ENCODE assay signal across 1 cellular context in the genomic region with DNA sequence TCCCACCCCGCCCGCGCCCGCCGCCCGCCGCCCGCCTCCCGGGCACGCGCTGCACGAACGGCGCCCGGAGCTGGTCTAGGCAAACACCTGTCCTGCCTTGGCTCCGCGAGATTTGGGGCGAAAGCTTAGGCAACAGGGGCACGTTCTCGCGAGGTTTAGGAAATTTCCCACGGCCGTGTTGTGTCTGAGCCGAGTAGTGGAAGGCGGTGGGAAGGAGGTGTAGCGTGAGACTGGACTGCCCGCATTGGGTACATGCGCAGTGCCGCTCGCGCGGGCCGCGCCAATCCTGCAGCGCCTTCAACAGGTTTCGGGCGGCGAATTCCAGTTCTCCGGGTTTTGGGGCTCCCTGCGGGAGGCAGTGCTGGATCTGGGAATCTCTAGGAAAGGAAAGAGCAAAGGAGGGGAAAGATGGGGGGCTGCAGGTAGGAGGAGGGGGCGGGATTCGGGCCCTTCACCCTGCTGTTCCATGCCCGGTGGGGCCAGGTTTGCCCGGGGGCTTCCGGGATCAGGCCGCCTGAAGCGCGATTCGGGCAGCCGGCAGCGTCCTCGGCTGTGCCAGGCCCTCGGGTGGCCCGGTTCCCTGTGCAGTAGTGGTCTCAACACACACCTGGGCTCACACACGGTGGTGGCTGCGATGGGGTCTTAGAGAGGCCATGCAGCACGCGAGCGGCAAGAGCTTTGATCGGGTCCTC.
TF ChIP-seq lines count a peak whose summit lies in the region.

No MANE protein-coding gene starts in this region.

TF ChIP-seq in HepG2, 621 proteins besides CTCF, POLR2A, EP300 and RAD21 (continued from another document and continues in another):
- TF ChIP-seq, protein P1, sequence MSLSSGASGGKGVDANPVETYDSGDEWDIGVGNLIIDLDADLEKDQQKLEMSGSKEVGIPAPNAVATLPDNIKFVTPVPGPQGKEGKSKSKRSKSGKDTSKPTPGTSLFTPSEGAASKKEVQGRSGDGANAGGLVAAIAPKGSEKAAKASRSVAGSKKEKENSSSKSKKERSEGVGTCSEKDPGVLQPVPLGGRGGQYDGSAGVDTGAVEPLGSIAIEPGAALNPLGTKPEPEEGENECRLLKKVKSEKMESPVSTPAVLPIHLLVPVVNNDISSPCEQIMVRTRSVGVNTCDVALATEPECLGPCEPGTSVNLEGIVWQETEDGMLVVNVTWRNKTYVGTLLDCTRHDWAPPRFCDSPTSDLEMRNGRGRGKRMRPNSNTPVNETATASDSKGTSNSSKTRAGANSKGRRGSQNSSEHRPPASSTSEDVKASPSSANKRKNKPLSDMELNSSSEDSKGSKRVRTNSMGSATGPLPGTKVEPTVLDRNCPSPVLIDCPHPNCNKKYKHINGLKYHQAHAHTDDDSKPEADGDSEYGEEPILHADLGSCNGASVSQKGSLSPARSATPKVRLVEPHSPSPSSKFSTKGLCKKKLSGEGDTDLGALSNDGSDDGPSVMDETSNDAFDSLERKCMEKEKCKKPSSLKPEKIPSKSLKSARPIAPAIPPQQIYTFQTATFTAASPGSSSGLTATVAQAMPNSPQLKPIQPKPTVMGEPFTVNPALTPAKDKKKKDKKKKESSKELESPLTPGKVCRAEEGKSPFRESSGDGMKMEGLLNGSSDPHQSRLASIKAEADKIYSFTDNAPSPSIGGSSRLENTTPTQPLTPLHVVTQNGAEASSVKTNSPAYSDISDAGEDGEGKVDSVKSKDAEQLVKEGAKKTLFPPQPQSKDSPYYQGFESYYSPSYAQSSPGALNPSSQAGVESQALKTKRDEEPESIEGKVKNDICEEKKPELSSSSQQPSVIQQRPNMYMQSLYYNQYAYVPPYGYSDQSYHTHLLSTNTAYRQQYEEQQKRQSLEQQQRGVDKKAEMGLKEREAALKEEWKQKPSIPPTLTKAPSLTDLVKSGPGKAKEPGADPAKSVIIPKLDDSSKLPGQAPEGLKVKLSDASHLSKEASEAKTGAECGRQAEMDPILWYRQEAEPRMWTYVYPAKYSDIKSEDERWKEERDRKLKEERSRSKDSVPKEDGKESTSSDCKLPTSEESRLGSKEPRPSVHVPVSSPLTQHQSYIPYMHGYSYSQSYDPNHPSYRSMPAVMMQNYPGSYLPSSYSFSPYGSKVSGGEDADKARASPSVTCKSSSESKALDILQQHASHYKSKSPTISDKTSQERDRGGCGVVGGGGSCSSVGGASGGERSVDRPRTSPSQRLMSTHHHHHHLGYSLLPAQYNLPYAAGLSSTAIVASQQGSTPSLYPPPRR (CRISPR knock-in tag; IDR thresholded peaks at IDR 0.05; ENCODE audit: borderline replicate concordance): peak; percentile 84
- TF ChIP-seq MIXL1 (CRISPR knock-in tag; IDR thresholded peaks at IDR 0.05): peak; percentile 14; the same call in 1 of the 2 replicates
- TF ChIP-seq ZNF773 (CRISPR knock-in tag; IDR thresholded peaks at IDR 0.05; ENCODE audit: borderline replicate concordance): no peak
- peak; percentile 40; the same call in 1 of the 2 replicates for TF ChIP-seq TARDBP (CRISPR knock-in tag; IDR thresholded peaks at IDR 0.05)
- TF ChIP-seq, protein P2, sequence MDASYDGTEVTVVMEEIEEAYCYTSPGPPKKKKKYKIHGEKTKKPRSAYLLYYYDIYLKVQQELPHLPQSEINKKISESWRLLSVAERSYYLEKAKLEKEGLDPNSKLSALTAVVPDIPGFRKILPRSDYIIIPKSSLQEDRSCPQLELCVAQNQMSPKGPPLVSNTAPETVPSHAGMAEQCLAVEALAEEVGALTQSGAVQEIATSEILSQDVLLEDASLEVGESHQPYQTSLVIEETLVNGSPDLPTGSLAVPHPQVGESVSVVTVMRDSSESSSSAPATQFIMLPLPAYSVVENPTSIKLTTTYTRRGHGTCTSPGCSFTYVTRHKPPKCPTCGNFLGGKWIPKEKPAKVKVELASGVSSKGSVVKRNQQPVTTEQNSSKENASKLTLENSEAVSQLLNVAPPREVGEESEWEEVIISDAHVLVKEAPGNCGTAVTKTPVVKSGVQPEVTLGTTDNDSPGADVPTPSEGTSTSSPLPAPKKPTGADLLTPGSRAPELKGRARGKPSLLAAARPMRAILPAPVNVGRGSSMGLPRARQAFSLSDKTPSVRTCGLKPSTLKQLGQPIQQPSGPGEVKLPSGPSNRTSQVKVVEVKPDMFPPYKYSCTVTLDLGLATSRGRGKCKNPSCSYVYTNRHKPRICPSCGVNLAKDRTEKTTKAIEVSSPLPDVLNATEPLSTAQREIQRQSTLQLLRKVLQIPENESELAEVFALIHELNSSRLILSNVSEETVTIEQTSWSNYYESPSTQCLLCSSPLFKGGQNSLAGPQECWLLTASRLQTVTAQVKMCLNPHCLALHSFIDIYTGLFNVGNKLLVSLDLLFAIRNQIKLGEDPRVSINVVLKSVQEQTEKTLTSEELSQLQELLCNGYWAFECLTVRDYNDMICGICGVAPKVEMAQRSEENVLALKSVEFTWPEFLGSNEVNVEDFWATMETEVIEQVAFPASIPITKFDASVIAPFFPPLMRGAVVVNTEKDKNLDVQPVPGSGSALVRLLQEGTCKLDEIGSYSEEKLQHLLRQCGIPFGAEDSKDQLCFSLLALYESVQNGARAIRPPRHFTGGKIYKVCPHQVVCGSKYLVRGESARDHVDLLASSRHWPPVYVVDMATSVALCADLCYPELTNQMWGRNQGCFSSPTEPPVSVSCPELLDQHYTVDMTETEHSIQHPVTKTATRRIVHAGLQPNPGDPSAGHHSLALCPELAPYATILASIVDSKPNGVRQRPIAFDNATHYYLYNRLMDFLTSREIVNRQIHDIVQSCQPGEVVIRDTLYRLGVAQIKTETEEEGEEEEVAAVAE (CRISPR knock-in tag; IDR thresholded peaks at IDR 0.05; ENCODE audit: borderline replicate concordance): no peak
- no peak for TF ChIP-seq SOX13 (IDR thresholded peaks at IDR 0.05)
- TF ChIP-seq SOX13 (CRISPR knock-in tag; conservative IDR thresholded peaks at IDR 0.05 in 1 of 2, IDR thresholded peaks at IDR 0.05 in 1 of 2): no peak
- TF ChIP-seq ZFP41 (CRISPR knock-in tag; IDR thresholded peaks at IDR 0.05; ENCODE audit: borderline replicate concordance): no peak
- no peak for TF ChIP-seq ETV6 (CRISPR knock-in tag; conservative IDR thresholded peaks at IDR 0.05)
- no peak for TF ChIP-seq RELA (CRISPR knock-in tag; IDR thresholded peaks at IDR 0.05)
- no peak for TF ChIP-seq ZNF263 (CRISPR knock-in tag; IDR thresholded peaks at IDR 0.05)
- TF ChIP-seq KMT2A (CRISPR knock-in tag; IDR thresholded peaks at IDR 0.05): peak; percentile 23; the same call in 1 of the 2 replicates
- no peak for TF ChIP-seq ERF (CRISPR knock-in tag; IDR thresholded peaks at IDR 0.05)
- TF ChIP-seq, protein P3, sequence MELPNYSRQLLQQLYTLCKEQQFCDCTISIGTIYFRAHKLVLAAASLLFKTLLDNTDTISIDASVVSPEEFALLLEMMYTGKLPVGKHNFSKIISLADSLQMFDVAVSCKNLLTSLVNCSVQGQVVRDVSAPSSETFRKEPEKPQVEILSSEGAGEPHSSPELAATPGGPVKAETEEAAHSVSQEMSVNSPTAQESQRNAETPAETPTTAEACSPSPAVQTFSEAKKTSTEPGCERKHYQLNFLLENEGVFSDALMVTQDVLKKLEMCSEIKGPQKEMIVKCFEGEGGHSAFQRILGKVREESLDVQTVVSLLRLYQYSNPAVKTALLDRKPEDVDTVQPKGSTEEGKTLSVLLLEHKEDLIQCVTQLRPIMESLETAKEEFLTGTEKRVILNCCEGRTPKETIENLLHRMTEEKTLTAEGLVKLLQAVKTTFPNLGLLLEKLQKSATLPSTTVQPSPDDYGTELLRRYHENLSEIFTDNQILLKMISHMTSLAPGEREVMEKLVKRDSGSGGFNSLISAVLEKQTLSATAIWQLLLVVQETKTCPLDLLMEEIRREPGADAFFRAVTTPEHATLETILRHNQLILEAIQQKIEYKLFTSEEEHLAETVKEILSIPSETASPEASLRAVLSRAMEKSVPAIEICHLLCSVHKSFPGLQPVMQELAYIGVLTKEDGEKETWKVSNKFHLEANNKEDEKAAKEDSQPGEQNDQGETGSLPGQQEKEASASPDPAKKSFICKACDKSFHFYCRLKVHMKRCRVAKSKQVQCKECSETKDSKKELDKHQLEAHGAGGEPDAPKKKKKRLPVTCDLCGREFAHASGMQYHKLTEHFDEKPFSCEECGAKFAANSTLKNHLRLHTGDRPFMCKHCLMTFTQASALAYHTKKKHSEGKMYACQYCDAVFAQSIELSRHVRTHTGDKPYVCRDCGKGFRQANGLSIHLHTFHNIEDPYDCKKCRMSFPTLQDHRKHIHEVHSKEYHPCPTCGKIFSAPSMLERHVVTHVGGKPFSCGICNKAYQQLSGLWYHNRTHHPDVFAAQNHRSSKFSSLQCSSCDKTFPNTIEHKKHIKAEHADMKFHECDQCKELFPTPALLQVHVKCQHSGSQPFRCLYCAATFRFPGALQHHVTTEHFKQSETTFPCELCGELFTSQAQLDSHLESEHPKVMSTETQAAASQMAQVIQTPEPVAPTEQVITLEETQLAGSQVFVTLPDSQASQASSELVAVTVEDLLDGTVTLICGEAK (IDR thresholded peaks at IDR 0.05): no peak
- TF ChIP-seq, protein P3 (CRISPR knock-in tag; IDR thresholded peaks at IDR 0.05): no peak
- no peak for TF ChIP-seq TBP (CRISPR knock-in tag; IDR thresholded peaks at IDR 0.05)
- 0 out of 2 replicates have a peak, but pooled peaks have one; percentile 59 for TF ChIP-seq KDM3A (CRISPR knock-in tag; IDR thresholded peaks at IDR 0.05; ENCODE audit: low read depth)
- TF ChIP-seq AHR (CRISPR knock-in tag; IDR thresholded peaks at IDR 0.05): no peak
- TF ChIP-seq, protein P4, sequence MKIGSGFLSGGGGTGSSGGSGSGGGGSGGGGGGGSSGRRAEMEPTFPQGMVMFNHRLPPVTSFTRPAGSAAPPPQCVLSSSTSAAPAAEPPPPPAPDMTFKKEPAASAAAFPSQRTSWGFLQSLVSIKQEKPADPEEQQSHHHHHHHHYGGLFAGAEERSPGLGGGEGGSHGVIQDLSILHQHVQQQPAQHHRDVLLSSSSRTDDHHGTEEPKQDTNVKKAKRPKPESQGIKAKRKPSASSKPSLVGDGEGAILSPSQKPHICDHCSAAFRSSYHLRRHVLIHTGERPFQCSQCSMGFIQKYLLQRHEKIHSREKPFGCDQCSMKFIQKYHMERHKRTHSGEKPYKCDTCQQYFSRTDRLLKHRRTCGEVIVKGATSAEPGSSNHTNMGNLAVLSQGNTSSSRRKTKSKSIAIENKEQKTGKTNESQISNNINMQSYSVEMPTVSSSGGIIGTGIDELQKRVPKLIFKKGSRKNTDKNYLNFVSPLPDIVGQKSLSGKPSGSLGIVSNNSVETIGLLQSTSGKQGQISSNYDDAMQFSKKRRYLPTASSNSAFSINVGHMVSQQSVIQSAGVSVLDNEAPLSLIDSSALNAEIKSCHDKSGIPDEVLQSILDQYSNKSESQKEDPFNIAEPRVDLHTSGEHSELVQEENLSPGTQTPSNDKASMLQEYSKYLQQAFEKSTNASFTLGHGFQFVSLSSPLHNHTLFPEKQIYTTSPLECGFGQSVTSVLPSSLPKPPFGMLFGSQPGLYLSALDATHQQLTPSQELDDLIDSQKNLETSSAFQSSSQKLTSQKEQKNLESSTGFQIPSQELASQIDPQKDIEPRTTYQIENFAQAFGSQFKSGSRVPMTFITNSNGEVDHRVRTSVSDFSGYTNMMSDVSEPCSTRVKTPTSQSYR (CRISPR knock-in tag; IDR thresholded peaks at IDR 0.05; ENCODE audit: borderline replicate concordance): no peak
- no peak for TF ChIP-seq FOSL2 (CRISPR knock-in tag; IDR thresholded peaks at IDR 0.05)
- TF ChIP-seq, protein P5, sequence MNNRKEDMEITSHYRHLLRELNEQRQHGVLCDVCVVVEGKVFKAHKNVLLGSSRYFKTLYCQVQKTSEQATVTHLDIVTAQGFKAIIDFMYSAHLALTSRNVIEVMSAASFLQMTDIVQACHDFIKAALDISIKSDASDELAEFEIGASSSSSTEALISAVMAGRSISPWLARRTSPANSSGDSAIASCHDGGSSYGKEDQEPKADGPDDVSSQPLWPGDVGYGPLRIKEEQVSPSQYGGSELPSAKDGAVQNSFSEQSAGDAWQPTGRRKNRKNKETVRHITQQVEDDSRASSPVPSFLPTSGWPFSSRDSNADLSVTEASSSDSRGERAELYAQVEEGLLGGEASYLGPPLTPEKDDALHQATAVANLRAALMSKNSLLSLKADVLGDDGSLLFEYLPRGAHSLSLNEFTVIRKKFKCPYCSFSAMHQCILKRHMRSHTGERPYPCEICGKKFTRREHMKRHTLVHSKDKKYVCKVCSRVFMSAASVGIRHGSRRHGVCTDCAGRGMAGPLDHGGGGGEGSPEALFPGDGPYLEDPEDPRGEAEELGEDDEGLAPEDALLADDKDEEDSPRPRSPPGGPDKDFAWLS (CRISPR knock-in tag; IDR thresholded peaks at IDR 0.05; ENCODE audit: borderline replicate concordance): no peak
- TF ChIP-seq, protein P6, sequence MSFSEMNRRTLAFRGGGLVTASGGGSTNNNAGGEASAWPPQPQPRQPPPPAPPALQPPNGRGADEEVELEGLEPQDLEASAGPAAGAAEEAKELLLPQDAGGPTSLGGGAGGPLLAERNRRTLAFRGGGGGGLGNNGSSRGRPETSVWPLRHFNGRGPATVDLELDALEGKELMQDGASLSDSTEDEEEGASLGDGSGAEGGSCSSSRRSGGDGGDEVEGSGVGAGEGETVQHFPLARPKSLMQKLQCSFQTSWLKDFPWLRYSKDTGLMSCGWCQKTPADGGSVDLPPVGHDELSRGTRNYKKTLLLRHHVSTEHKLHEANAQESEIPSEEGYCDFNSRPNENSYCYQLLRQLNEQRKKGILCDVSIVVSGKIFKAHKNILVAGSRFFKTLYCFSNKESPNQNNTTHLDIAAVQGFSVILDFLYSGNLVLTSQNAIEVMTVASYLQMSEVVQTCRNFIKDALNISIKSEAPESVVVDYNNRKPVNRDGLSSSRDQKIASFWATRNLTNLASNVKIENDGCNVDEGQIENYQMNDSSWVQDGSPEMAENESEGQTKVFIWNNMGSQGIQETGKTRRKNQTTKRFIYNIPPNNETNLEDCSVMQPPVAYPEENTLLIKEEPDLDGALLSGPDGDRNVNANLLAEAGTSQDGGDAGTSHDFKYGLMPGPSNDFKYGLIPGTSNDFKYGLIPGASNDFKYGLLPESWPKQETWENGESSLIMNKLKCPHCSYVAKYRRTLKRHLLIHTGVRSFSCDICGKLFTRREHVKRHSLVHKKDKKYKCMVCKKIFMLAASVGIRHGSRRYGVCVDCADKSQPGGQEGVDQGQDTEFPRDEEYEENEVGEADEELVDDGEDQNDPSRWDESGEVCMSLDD (CRISPR knock-in tag; IDR thresholded peaks at IDR 0.05; ENCODE audit: borderline replicate concordance): no peak
